ENCODE assay signal across 8 cellular contexts in the genomic region with DNA sequence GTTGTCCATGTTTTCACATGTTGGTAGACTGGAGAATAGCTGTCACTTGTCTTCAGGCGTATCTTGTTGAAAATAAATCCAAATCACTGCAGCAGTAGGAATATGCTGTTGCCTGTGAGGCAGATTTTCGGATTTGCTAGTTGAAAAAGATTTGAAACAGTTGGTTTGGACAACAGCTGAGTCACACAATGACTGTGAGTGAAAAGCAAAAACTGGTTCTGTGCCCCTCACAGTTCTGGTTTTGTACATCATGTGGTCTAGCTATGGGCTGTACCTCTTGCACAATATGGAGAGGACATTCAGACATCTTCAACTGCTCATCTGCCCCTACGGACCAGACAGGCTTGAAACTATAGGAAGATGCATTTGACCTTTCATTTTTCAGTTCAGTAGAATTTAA. TPM values are rescaled to one million over a fixed set of nuclear protein-coding genes. Genes with fewer than 3 reads are reported as not detected.
DNase-seq lines count a peak whose midpoint lies in the region; ATAC-seq and TF ChIP-seq lines count a peak whose summit lies in the region.

No MANE protein-coding gene starts in this region.

- no peak for TF ChIP-seq POLR2A in erythroblast (IDR thresholded peaks at IDR 0.05; ENCODE audit: low read length)

- H3K4me2 ChIP-seq in GM23248 (ENCODE audit: unreplicated experiment) (peak overlapping the region; percentile 98), osteoblast (ENCODE audit: insufficient read depth, low read length) (peak overlapping the region; percentile 100)

- H3K27me3 ChIP-seq in GM23248 (replicated peaks; ENCODE audit: insufficient read depth) (no peaks in the 10 kb centered on the region), SJCRH30 (no peaks in the 10 kb centered on the region), osteoblast (ENCODE audit: insufficient read depth, low read length) (no peaks in the 10 kb centered on the region)

- peak overlapping the region; percentile 92 for H3K4me3 ChIP-seq in GM23248
- peak overlapping the region; percentile 80 for H3K4me3 ChIP-seq in SJCRH30
- peak overlapping the region; percentile 94 for H3K4me3 ChIP-seq in osteoblast (ENCODE audit: insufficient read depth, low read length)

- peaks cover 52% of the 10 kb centered on the region for H3K4me1 ChIP-seq in GM23248 (ENCODE audit: insufficient read depth)
- peaks cover 17% of the 10 kb centered on the region; the same call in 1 of the 2 replicates for H3K4me1 ChIP-seq in SJCRH30
- H3K4me1 ChIP-seq in osteoblast (ENCODE audit: insufficient read depth, low read length), result peaks cover 57% of the 10 kb centered on the region

- DNase-seq in GM23248, result peak; percentile 94
- no peak for DNase-seq in SJCRH30
- DNase-seq in erythroblast (lab: John Stamatoyannopoulos, UW), result peak; percentile 62 to 74
- peak; percentile 98 for DNase-seq in osteoblast (ENCODE audit: insufficient read length, low spot score, missing footprints)
- DNase-seq in stimulated activated CD8-positive, alpha-beta memory T cell treated with anti-CD3 and anti-CD28 coated beads, Interleukin-4, amount 100 ng/mL, for 48 hours, result no peak
- no peak for DNase-seq in islet precursor cell
- DNase-seq in SW480 (ENCODE audit: low spot score), result no peak

- TF ChIP-seq CTCF in osteoblast (IDR thresholded peaks at IDR 0.05; ENCODE audit: extremely low read depth, low read depth, low read length), result no peak

- ATAC-seq in GM18858 (IDR thresholded peaks at IDR 0.05; ENCODE audit: unreplicated experiment), result no peak

- whole genome bisulfite sequencing in GM23248 (ENCODE audit: low coverage in 1 of 2, low lambda C conversion rate in 2 of 2, missing lambda C conversion rate in 2 of 2), 2 experiments, result 1 to 4% methylated on average over 3 of the region's 3 CpGs

- H3K27ac ChIP-seq in GM23248, result peak overlapping the region; percentile 93
- H3K27ac ChIP-seq in SJCRH30, result peak overlapping the region; percentile 83
- peak overlapping the region; percentile 91 for H3K27ac ChIP-seq in osteoblast (ENCODE audit: low read depth, low read length)

- no peak overlapping the region for H2AFZ ChIP-seq in GM23248
- no peak overlapping the region for H2AFZ ChIP-seq in osteoblast (ENCODE audit: low read length)

- peak overlapping the region; percentile 98 for H3K9ac ChIP-seq in GM23248

- H3F3A ChIP-seq in GM23248 (ENCODE audit: insufficient read depth), result peaks cover 56% of the 10 kb centered on the region

- H3K9me3 ChIP-seq in GM23248 (ENCODE audit: low read depth), result no peaks in the 10 kb centered on the region
- no peaks in the 10 kb centered on the region for H3K9me3 ChIP-seq in SJCRH30 (replicated peaks)
- H3K9me3 ChIP-seq in osteoblast (ENCODE audit: low read depth, low read length), result no peaks in the 10 kb centered on the region

- H3K79me2 ChIP-seq in GM23248 (ENCODE audit: insufficient read depth) (peaks cover 98% of the 10 kb centered on the region), osteoblast (ENCODE audit: insufficient read depth, low read length) (peaks cover 94% of the 10 kb centered on the region)

- H4K20me1 ChIP-seq in GM23248 (ENCODE audit: insufficient read depth) (peaks cover 27% of the 10 kb centered on the region), osteoblast (ENCODE audit: insufficient read depth, low read length) (peaks cover 83% of the 10 kb centered on the region)

- no peaks in the 10 kb centered on the region for H3K9me2 ChIP-seq in GM23248 (ENCODE audit: insufficient read depth)

- in situ Hi-C loops in GM23248 (cut with MboI), result no loop called here

- H3K36me3 ChIP-seq in GM23248 (ENCODE audit: low read depth), result peaks cover 5% of the 10 kb centered on the region; the same call in 1 of the 2 replicates
- peaks cover 33% of the 10 kb centered on the region for H3K36me3 ChIP-seq in SJCRH30
- peaks cover 19% of the 10 kb centered on the region for H3K36me3 ChIP-seq in osteoblast (ENCODE audit: insufficient read depth, low read length)

RNA-seq across cellular contexts. Expression of a gene that starts 1.8 kb away (rescaled TPM):
- total RNA-seq in GM23248 (2014; rRNA removed; shearing (Covaris generic)), result 259 and 292 TPM in 2 replicates
- 656 and 698 TPM in 2 replicates for polyA plus RNA-seq in GM23248 (2016; fragmentation: Nextera tagmentation; extraction: Ambion mirVana)
- total RNA-seq in SJCRH30 (2014; rRNA removed; shearing (Covaris generic)), result 291 and 309 TPM in 2 replicates
- total RNA-seq in osteoblast, result 231 and 248 TPM in 2 replicates

RNA-seq across cellular contexts. Expression of a gene that starts 18.8 kb away (rescaled TPM):
- total RNA-seq in GM23248 (2014; rRNA removed; shearing (Covaris generic)), result 11.6 and 15.6 TPM in 2 replicates
- polyA plus RNA-seq in GM23248 (2016; fragmentation: Nextera tagmentation; extraction: Ambion mirVana), result 19.9 and 23.4 TPM in 2 replicates
- 19.9 and 22.8 TPM in 2 replicates for total RNA-seq in SJCRH30 (2014; rRNA removed; shearing (Covaris generic))
- 5.3 and 5.4 TPM in 2 replicates for total RNA-seq in osteoblast

RNA-seq across cellular contexts. Expression of a gene that starts 24.8 kb away (rescaled TPM):
- total RNA-seq in GM23248 (2014; rRNA removed; shearing (Covaris generic)), result 57.5 and 84.4 TPM in 2 replicates
- polyA plus RNA-seq in GM23248 (2016; fragmentation: Nextera tagmentation; extraction: Ambion mirVana), result 94.4 and 95.1 TPM in 2 replicates
- 48.5 and 64.6 TPM in 2 replicates for total RNA-seq in SJCRH30 (2014; rRNA removed; shearing (Covaris generic))
- 34.5 and 51.4 TPM in 2 replicates for total RNA-seq in osteoblast

RNA-seq across cellular contexts. Expression of a gene that starts 55.8 kb away (rescaled TPM):
- total RNA-seq in GM23248 (2014; rRNA removed; shearing (Covaris generic)), result 324 and 340 TPM in 2 replicates
- 554 and 574 TPM in 2 replicates for polyA plus RNA-seq in GM23248 (2016; fragmentation: Nextera tagmentation; extraction: Ambion mirVana)
- total RNA-seq in SJCRH30 (2014; rRNA removed; shearing (Covaris generic)), result 114 and 137 TPM in 2 replicates
- 253 and 278 TPM in 2 replicates for total RNA-seq in osteoblast

Comparison
In these comparisons a context has a peak if more than half of its experiments do, and no peak if none do; other contexts are left out.
1. DNase-seq: peak in GM23248 (single experiment), erythroblast (2 of 2) and osteoblast (single experiment); none in SJCRH30 (0 of 2), stimulated activated CD8-positive, alpha-beta memory T cell treated with anti-CD3 and anti-CD28 coated beads, Interleukin-4, amount 100 ng/mL, for 48 hours (single experiment), islet precursor cell (single experiment) and SW480 (single experiment).
2. Peak in every context shown above with its lines, with median percentiles within 50 percentile points of each other: H3K27ac ChIP-seq and H3K4me3 ChIP-seq.